8 cellular contexts compared by ENCODE assay signal in the genomic region with DNA sequence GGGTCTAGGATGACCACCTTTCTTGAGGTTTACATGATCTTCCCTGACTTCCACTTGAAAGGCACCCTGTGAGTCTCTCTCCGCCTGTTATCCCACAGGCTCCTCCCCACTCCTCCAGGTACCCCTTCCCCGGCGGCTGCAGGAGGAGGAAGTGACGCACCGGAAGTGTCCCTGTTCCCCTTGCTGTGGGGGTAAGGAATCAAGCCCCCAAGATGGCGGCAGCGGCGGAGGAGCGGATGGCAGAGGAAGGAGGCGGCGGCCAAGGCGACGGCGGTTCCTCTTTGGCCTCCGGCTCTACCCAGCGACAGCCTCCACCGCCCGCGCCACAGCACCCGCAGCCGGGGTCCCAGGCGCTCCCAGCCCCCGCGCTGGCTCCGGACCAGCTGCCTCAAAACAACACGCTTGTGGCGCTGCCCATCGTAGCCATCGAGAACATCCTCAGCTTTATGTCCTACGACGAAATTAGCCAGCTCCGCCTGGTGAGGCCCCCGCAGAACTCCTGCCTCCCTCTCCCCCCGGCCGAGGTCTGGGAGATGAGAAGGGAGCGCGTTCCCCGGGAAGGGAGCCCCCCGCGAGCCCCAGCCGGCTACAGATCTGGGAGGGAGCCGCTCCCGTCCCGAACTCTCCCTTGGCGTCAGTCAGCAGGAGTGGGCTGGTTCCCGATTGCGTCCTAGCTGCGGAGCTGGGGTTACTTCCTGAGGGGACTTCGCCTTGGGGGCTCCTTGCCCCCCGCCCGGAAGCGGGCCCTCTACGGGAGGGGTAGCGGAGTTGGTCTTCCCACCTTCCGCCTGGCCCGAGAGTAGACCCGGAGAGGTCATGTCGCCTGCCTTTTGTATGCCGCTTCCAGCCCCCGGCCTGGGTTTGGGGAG. TPM values are rescaled to one million over a fixed set of nuclear protein-coding genes. Genes with fewer than 3 reads are reported as not detected.
DNase-seq lines count a peak whose midpoint lies in the region; ATAC-seq and TF ChIP-seq lines count a peak whose summit lies in the region.

A gene with protein sequence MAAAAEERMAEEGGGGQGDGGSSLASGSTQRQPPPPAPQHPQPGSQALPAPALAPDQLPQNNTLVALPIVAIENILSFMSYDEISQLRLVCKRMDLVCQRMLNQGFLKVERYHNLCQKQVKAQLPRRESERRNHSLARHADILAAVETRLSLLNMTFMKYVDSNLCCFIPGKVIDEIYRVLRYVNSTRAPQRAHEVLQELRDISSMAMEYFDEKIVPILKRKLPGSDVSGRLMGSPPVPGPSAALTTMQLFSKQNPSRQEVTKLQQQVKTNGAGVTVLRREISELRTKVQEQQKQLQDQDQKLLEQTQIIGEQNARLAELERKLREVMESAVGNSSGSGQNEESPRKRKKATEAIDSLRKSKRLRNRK (plus strand): TSS at position 194 of the 869 bp plus-strand sequence. CDS start 19 bp downstream, at position 213.

- ATAC-seq in HG03442 (IDR thresholded peaks at IDR 0.05; ENCODE audit: unreplicated experiment) = peak; percentile 98
- peak; percentile 99 for ATAC-seq in activated CD4-positive, alpha-beta T cell treated with anti-CD3 and anti-CD28 coated beads for 36 hours

- no peaks in the 10 kb centered on the region for H3K27me3 ChIP-seq in kidney epithelial cell (ENCODE audit: control insufficient read depth, insufficient read depth, low read length)

- H3K4me1 Mint-ChIP-seq in activated CD4-positive, alpha-beta T cell treated with anti-CD3 and anti-CD28 coated beads for 36 hours = peaks cover 25% of the 10 kb centered on the region

- H3K9me3 Mint-ChIP-seq in activated CD4-positive, alpha-beta T cell treated with anti-CD3 and anti-CD28 coated beads for 36 hours (ENCODE audit: low read depth) = no peaks in the 10 kb centered on the region

- no peaks in the 10 kb centered on the region for H3K36me3 ChIP-seq in kidney epithelial cell (ENCODE audit: control insufficient read depth, insufficient read depth, low read length)

- POLR2A ChIA-PET in activated CD4-positive, alpha-beta T cell treated with anti-CD3 and anti-CD28 coated beads for 36 hours (lab: Charles Lee) = no interaction called here

- peak within 1 kb of the TSS; percentile 85 for H3K4me3 Mint-ChIP-seq in activated CD4-positive, alpha-beta T cell treated with anti-CD3 and anti-CD28 coated beads for 36 hours

- peak within 1 kb of the TSS; percentile 96 for H3K27ac Mint-ChIP-seq in activated CD4-positive, alpha-beta T cell treated with anti-CD3 and anti-CD28 coated beads for 36 hours

- no peak for TF ChIP-seq CTCF in choroid plexus epithelial cell (conservative IDR thresholded peaks at IDR 0.05; ENCODE audit: low read depth, low read length)
- TF ChIP-seq CTCF in kidney epithelial cell (IDR thresholded peaks at IDR 0.05; ENCODE audit: insufficient read depth, low read length, poor library complexity, severe bottlenecking) = no peak

- DNase-seq in Ammon's horn (ENCODE audit: low spot score) (peak; percentile 98), GM19238 (ENCODE audit: insufficient read length, low spot score) (peak; percentile 89), NCI-H524 (lab: John Stamatoyannopoulos, UW) (peak; percentile 87 to 94), choroid plexus epithelial cell (ENCODE audit: low read depth) (peak; percentile 95), kidney epithelial cell (ENCODE audit: low read depth) (peak; percentile 81)
- DNase-seq in activated CD4-positive, alpha-beta T cell treated with anti-CD3 and anti-CD28 coated beads for 36 hours = peak; percentile 98
- peak; percentile 94 for DNase-seq in stimulated activated CD4-positive, alpha-beta T cell treated with anti-CD3 and anti-CD28 coated beads, Interleukin-15, amount 100 ng/mL, for 48 hours (ENCODE audit: low read depth in 2 of 2)

- CTCF ChIA-PET in activated CD4-positive, alpha-beta T cell treated with anti-CD3 and anti-CD28 coated beads for 36 hours (lab: Charles Lee) = interaction anchor here (0.6 to 0.8 kb wide), 3 partner anchors 9 to 737 kb away, joined by 3 read pairs; a partner anchor contains a TSS

- H3K27me3 Mint-ChIP-seq in activated CD4-positive, alpha-beta T cell treated with anti-CD3 and anti-CD28 coated beads for 36 hours = no peaks in the 10 kb centered on the region

- intact Hi-C loops in activated CD4-positive, alpha-beta T cell treated with anti-CD3 and anti-CD28 coated beads for 36 hours (cut with DNase I, micrococcal nuclease) = loop anchor here (1.0 to 5.0 kb wide), 8 partner anchors 69 to 417 kb away; a partner anchor contains a TSS

- peaks cover 4% of the 10 kb centered on the region for H3K36me3 Mint-ChIP-seq in activated CD4-positive, alpha-beta T cell treated with anti-CD3 and anti-CD28 coated beads for 36 hours (ENCODE audit: low read depth)

- H3K4me3 ChIP-seq in choroid plexus epithelial cell (ENCODE audit: low read depth, low read length) (peak within 1 kb of the TSS; percentile 96), kidney epithelial cell (ENCODE audit: low read depth, low read length) (peak within 1 kb of the TSS; percentile 96)

RNA-seq across cellular contexts. Expression of the gene that starts here (rescaled TPM):
- total RNA-seq in activated CD4-positive, alpha-beta T cell treated with anti-CD3 and anti-CD28 coated beads for 36 hours = 10 to 100 TPM; 17.1 to 19.7 TPM
- total RNA-seq in kidney epithelial cell = 39.2 and 42.9 TPM in 2 replicates

Comparison
In these comparisons a context has a peak if more than half of its experiments do, and no peak if none do; other contexts are left out.
1. Peak in every context shown above with its lines: DNase-seq, ATAC-seq and H3K4me3 ChIP-seq.